Comparison of ENCODE assay signal across 9 cellular contexts in the genomic region with DNA sequence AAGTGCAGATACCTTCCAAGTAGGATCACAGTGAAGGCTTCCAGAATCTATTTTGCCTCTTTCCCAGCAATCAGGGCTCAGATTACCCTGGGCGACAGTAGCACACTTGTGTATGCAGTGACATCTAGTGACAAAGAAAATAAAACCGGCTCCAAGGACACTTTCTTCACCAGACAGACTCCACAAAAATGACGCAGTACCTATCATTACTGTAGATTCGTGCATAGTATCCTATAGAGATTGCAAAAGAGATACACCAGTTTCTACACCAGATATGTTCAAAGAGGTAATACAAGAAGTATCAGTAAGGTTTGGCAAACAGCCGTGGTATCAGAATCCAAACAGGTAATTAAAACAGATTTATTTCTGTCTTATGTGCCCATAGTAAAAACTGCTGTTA.
DNase-seq lines count a peak whose midpoint lies in the region; ATAC-seq, FAIRE-seq and TF ChIP-seq lines count a peak whose summit lies in the region.
"Had no signal": no experiment of that assay in that cellular context is flagged by ENCODE, and none has a peak within 500 bp of the region (broad histone marks: within the 10 kb centered on the region; RNA-seq: fewer than 3 reads in every experiment).

No MANE protein-coding gene starts in this region.

- H3K9me3 ChIP-seq in adrenal gland (replicated peaks in 1 of 3) (no peaks in the 10 kb centered on the region), right atrium auricular region (no peaks in the 10 kb centered on the region), small intestine (ENCODE audit: control insufficient read depth, low read depth) (no peaks in the 10 kb centered on the region)

- intact Hi-C loops in adrenal gland (cut with DNase I), result loop anchor here in 1 of 2 donors (5.0 to 10.0 kb wide), 3 partner anchors 599 to 839 kb away; a partner anchor contains a TSS

- ATAC-seq in HG02884 (IDR thresholded peaks at IDR 0.05; ENCODE audit: unreplicated experiment) (peak; percentile 72), HG03045 (IDR thresholded peaks at IDR 0.05; ENCODE audit: unreplicated experiment) (no peak), GM21737 (IDR thresholded peaks at IDR 0.05; ENCODE audit: unreplicated experiment) (no peak)

- TF ChIP-seq CTCF in adrenal gland (IDR thresholded peaks at IDR 0.05), result peak; percentile 24 to 71 (median 63)
- TF ChIP-seq CTCF in right atrium auricular region (IDR thresholded peaks at IDR 0.05), result peak; percentile 31 to 82

- DNase-seq in EL (peak; percentile 65), NCI-H2171 treated with DMSO at 0.1 percent for 48 hours (lab: John Stamatoyannopoulos, UW) (peak; percentile 81), adrenal gland (peak; percentile 33 to 63 (median 56)), right atrium auricular region (ENCODE audit: low spot score) (no peak), small intestine (peak; percentile 72)

- H3K27ac ChIP-seq in adrenal gland, result no peak overlapping the region
- H3K27ac ChIP-seq in right atrium auricular region, result no peak overlapping the region
- H3K27ac ChIP-seq in small intestine (ENCODE audit: low read depth in 1 of 2, low read length in 1 of 2), result no peak overlapping the region

- FAIRE-seq in small intestine (lab: Jason Lieb, UNC), result no peak

- H3K27me3 ChIP-seq in adrenal gland, result no peaks in the 10 kb centered on the region
- no peaks in the 10 kb centered on the region for H3K27me3 ChIP-seq in right atrium auricular region
- H3K27me3 ChIP-seq in small intestine (ENCODE audit: control insufficient read depth in 2 of 2, insufficient read depth in 2 of 2, low read length in 2 of 2), result no peaks in the 10 kb centered on the region

- H3K4me3 ChIP-seq in adrenal gland (no peak overlapping the region), right atrium auricular region (no peak overlapping the region), small intestine (ENCODE audit: low read depth in 1 of 2, low read length in 2 of 2) (no peak overlapping the region)
- H3K4me3 ChIP-seq: skin epidermis had no signal

- H3K4me1 ChIP-seq in adrenal gland (replicated peaks in 1 of 2) (no peaks in the 10 kb centered on the region), right atrium auricular region (peaks cover 0 to 8% of the 10 kb centered on the region in 2 donors), small intestine (ENCODE audit: control insufficient read depth in 2 of 2, insufficient read depth in 1 of 2, low read depth in 1 of 2, low read length in 1 of 2) (no peaks in the 10 kb centered on the region)

- no peak for TF ChIP-seq POLR2A in adrenal gland (IDR thresholded peaks at IDR 0.05)

- H3K36me3 ChIP-seq in adrenal gland (replicated peaks in 1 of 2) (no peaks in the 10 kb centered on the region), right atrium auricular region (no peaks in the 10 kb centered on the region), small intestine (ENCODE audit: control insufficient read depth in 2 of 2, insufficient read depth in 2 of 2, low read length in 2 of 2) (no peaks in the 10 kb centered on the region)

- 4 to 10% (median 5%) methylated on average over 5 of the region's 5 CpGs for WGBS in adrenal gland, 4 donors
- WGBS in small intestine, 3 donors, result 1 to 9% (median 5%) methylated on average over 5 of the region's 5 CpGs
